Comparison of ENCODE assay signal across 19 cellular contexts in the genomic region with DNA sequence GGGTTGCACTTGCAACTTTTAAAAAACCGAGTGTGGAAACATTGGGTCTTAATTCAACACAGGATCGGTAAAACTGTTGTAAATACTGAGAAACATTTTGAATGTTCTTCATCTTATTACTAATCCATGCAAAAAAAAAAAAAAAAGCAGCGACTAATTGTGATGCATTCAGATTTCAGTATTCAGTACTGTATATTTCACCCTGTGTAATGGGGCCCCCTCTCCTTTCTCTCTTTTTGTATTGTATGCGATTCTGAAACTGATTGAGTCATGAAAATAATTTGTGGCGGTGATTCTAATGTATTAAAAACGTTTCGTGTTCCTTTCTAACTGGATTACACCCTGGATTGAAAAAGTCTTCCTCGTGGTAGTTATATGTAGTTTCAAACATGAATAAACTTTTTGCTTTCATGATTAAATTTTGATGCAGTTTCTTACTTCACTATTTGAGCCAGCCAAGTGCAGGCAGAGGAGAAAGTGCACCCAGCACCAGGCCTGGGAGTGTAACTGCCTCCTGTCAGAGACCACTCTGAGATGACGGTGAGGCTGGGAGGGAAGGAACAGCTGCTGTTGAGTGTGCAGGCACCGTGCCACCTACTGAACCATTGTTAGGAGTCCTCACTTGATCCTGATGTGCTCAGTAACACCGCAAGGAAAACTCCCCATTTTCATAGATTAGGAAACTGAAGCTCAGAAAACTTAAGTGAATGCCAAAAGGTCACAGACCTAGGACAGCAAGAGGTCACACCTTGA.
DNase-seq lines count a peak whose midpoint lies in the region; ATAC-seq lines count a peak whose summit lies in the region.
"Had no signal": no experiment of that assay in that cellular context is flagged by ENCODE, and none has a peak within 500 bp of the region (broad histone marks: within the 10 kb centered on the region; RNA-seq: fewer than 3 reads in every experiment).

No MANE protein-coding gene starts in this region.

- H3K36me3 Mint-ChIP-seq in activated T-cell treated with anti-CD3 and anti-CD28 coated beads, Interleukin-2, amount 50 U/mL, for 4 hours (ENCODE audit: insufficient read depth), result peaks cover 3% of the 10 kb centered on the region
- no peaks in the 10 kb centered on the region for H3K36me3 Mint-ChIP-seq in T-helper 17 cell (ENCODE audit: low read depth)
- H3K36me3 Mint-ChIP-seq in stimulated activated naive B cell treated with anti-CD40 and anti-IgM and Interleukin-4, amounts not matched to agents 10 μg/mL and 1 μg/mL and 100 μg/mL, for 72 hours, result peaks cover 36 to 50% of the 10 kb centered on the region in 2 donors

- peak overlapping the region; percentile 72 for H3K27ac Mint-ChIP-seq in T-helper 17 cell
- H3K27ac Mint-ChIP-seq in stimulated activated naive B cell treated with anti-CD40 and anti-IgM and Interleukin-4, amounts not matched to agents 10 μg/mL and 1 μg/mL and 100 μg/mL, for 72 hours, result peak overlapping the region; percentile 39
- H3K27ac Mint-ChIP-seq: activated naive CD4-positive, alpha-beta T cell treated with anti-CD3 and anti-CD28 coated beads, Interleukin-2, amount 10 ng/mL, durations not matched to agents 7 days and 5 days had no signal

- intact Hi-C loops in posterior vena cava (cut with DNase I), result no loop called here

- peak; percentile 40 to 50 for ATAC-seq in activated T-cell treated with anti-CD3 and anti-CD28 coated beads, Interleukin-2, amount 50 U/mL, for 4 hours
- ATAC-seq in T-helper 17 cell (no peak), GM21528 (IDR thresholded peaks at IDR 0.05; ENCODE audit: low FRiP score, unreplicated experiment) (no peak)
- no peak for ATAC-seq in stimulated activated naive B cell treated with anti-CD40 and anti-IgM and Interleukin-4, amounts not matched to agents 10 μg/mL and 1 μg/mL and 100 μg/mL, for 72 hours (replicated peaks)
- ATAC-seq: left lobe of liver had no signal

- no peaks in the 10 kb centered on the region for H3K27me3 Mint-ChIP-seq in activated T-cell treated with anti-CD3 and anti-CD28 coated beads, Interleukin-2, amount 50 U/mL, for 4 hours (ENCODE audit: low read depth)
- no peaks in the 10 kb centered on the region for H3K27me3 Mint-ChIP-seq in T-helper 17 cell
- H3K27me3 Mint-ChIP-seq in stimulated activated naive B cell treated with anti-CD40 and anti-IgM and Interleukin-4, amounts not matched to agents 10 μg/mL and 1 μg/mL and 100 μg/mL, for 72 hours, result no peaks in the 10 kb centered on the region
- H3K27me3 Mint-ChIP-seq: activated naive CD4-positive, alpha-beta T cell treated with anti-CD3 and anti-CD28 coated beads, Interleukin-2, amount 10 ng/mL, durations not matched to agents 7 days and 5 days; CD8-positive, alpha-beta memory T cell had no signal

- H3K9me3 Mint-ChIP-seq in activated T-cell treated with anti-CD3 and anti-CD28 coated beads, Interleukin-2, amount 50 U/mL, for 4 hours, result no peaks in the 10 kb centered on the region
- no peaks in the 10 kb centered on the region for H3K9me3 Mint-ChIP-seq in stimulated activated naive B cell treated with anti-CD40 and anti-IgM and Interleukin-4, amounts not matched to agents 10 μg/mL and 1 μg/mL and 100 μg/mL, for 72 hours
- H3K9me3 Mint-ChIP-seq: activated naive CD4-positive, alpha-beta T cell treated with anti-CD3 and anti-CD28 coated beads, Interleukin-2, amount 10 ng/mL, durations not matched to agents 7 days and 5 days; CD8-positive, alpha-beta memory T cell had no signal

- DNase-seq in activated T-cell treated with anti-CD3 and anti-CD28 coated beads, Interleukin-2, amount 50 U/mL, for 4 hours, result no peak
- DNase-seq in activated T-cell treated with anti-CD3 and anti-CD28 coated beads, Interleukin-2, amount 50 U/mL, for 1 hour, result no peak
- peak; percentile 94 for DNase-seq in NCI-H1694 (lab: John Stamatoyannopoulos, UW)
- DNase-seq in T-helper 17 cell, result no peak
- no peak for DNase-seq in stimulated activated naive B cell treated with anti-CD40 and anti-IgM and Interleukin-4, amounts not matched to agents 10 μg/mL and 1 μg/mL and 100 μg/mL, for 72 hours
- no peak for DNase-seq in posterior vena cava (ENCODE audit: low spot score)
- DNase-seq in cerebellum (ENCODE audit: low spot score), result no peak
- DNase-seq: ACHN; activated CD4-positive, CD25-positive, alpha-beta regulatory T cell; activated naive CD4-positive, alpha-beta T cell treated with anti-CD3 and anti-CD28 coated beads, Interleukin-2, amount 10 ng/mL, durations not matched to agents 7 days and 5 days; CD8-positive, alpha-beta memory T cell; Karpas-422; NCI-H1417 treated with DMSO at 0.1 percent for 48 hours; NCI-H510A treated with DMSO at 0.1 percent for 48 hours; stimulated activated CD4-positive, alpha-beta T cell treated with anti-CD3 and anti-CD28 coated beads, Interleukin-12 subunit alpha, Interleukin-12 subunit beta, amount 100 ng/mL, for 4 hours had no signal

- H3K4me3 Mint-ChIP-seq in activated T-cell treated with anti-CD3 and anti-CD28 coated beads, Interleukin-2, amount 50 U/mL, for 4 hours, result no peak overlapping the region
- H3K4me3 Mint-ChIP-seq in T-helper 17 cell, result no peak overlapping the region
- no peak overlapping the region for H3K4me3 Mint-ChIP-seq in stimulated activated naive B cell treated with anti-CD40 and anti-IgM and Interleukin-4, amounts not matched to agents 10 μg/mL and 1 μg/mL and 100 μg/mL, for 72 hours
- H3K4me3 Mint-ChIP-seq: activated naive CD4-positive, alpha-beta T cell treated with anti-CD3 and anti-CD28 coated beads, Interleukin-2, amount 10 ng/mL, durations not matched to agents 7 days and 5 days had no signal

- peaks cover 6% of the 10 kb centered on the region for H3K4me1 Mint-ChIP-seq in activated T-cell treated with anti-CD3 and anti-CD28 coated beads, Interleukin-2, amount 50 U/mL, for 4 hours (ENCODE audit: low read depth)
- H3K4me1 Mint-ChIP-seq in T-helper 17 cell, result peaks cover 7% of the 10 kb centered on the region
- peaks cover 39 to 58% of the 10 kb centered on the region in 2 donors for H3K4me1 Mint-ChIP-seq in stimulated activated naive B cell treated with anti-CD40 and anti-IgM and Interleukin-4, amounts not matched to agents 10 μg/mL and 1 μg/mL and 100 μg/mL, for 72 hours
- H3K4me1 Mint-ChIP-seq: activated naive CD4-positive, alpha-beta T cell treated with anti-CD3 and anti-CD28 coated beads, Interleukin-2, amount 10 ng/mL, durations not matched to agents 7 days and 5 days had no signal

- no peaks in the 10 kb centered on the region for H3K9me3 ChIP-seq in T-helper 17 cell (ENCODE audit: control insufficient read depth, low read length, poor library complexity, severe bottlenecking)
- H3K9me3 ChIP-seq: SJSA1, tibial nerve had no signal

Comparison
In these comparisons a context has a peak if more than half of its experiments do, and no peak if none do; other contexts are left out.
1. ATAC-seq: peak in activated T-cell treated with anti-CD3 and anti-CD28 coated beads, Interleukin-2, amount 50 U/mL, for 4 hours (2 of 2); none in T-helper 17 cell (single experiment), stimulated activated naive B cell treated with anti-CD40 and anti-IgM and Interleukin-4, amounts not matched to agents 10 μg/mL and 1 μg/mL and 100 μg/mL, for 72 hours (0 of 2) and GM21528 (single experiment).